Comparison of ENCODE assay signal across 19 cellular contexts in the genomic region with DNA sequence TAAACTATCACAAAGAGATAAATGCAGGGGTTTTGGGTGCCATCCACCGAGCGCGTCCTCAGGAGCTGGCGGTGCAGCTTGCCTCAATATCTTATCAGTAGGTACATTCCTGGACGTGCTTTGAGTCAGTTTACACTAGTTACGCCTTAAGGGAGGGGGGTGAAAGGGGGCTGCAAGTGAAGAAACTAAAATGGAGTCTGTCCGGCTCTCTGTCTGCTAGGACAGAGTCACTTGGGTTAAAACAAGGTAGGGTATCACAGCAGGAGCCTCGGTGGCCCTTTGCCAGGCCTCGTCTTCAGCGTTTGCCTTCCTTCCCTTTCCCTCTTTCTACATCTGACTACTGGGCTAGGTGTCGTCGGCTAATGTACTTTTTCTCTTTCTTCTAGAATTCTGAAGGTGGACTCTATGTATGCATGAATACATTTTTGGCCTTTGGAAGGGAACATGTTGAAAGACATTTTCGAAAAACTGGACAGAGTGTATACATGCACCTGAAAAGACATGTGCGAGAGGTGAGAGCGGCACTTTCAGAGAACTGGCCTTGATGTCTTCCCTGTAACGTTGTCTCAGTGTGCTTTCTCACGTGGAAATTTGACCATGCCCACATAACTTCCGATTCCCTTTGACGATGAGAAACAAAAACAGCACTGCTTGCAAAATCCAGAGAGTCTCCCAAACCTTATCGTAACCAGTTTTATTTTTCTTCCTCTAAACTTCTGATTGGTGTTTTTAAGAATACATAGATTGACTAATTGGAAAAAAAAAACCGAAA. TPM values are rescaled to one million over a fixed set of nuclear protein-coding genes. Genes with fewer than 3 reads are reported as not detected.
A peak's percentile ranks its signal among the peaks of the same experiment; 100 is the strongest.
DNase-seq lines count a peak whose midpoint lies in the region; ATAC-seq and TF ChIP-seq lines count a peak whose summit lies in the region.
"Had no signal": no experiment of that assay in that cellular context is flagged by ENCODE, and none has a peak within 500 bp of the region (broad histone marks: within the 10 kb centered on the region; RNA-seq: fewer than 3 reads in every experiment).

No MANE protein-coding gene starts in this region.

- peak overlapping the region; percentile 30 for H3K4me2 ChIP-seq in GM23248 (ENCODE audit: unreplicated experiment)

- H3K9me3 ChIP-seq in GM23248 (ENCODE audit: low read depth) = no peaks in the 10 kb centered on the region
- no peaks in the 10 kb centered on the region for H3K9me3 ChIP-seq in adipocyte (ENCODE audit: control insufficient read depth, low read length)
- no peaks in the 10 kb centered on the region for H3K9me3 ChIP-seq in ovary
- H3K9me3 ChIP-seq: HAP-1 had no signal

- H3K9me2 ChIP-seq in GM23248 (ENCODE audit: insufficient read depth) = no peaks in the 10 kb centered on the region

- H3K9ac ChIP-seq in GM23248 (no peak overlapping the region), adipocyte (ENCODE audit: low read length) (peak overlapping the region; percentile 6)

- H3K4me3 ChIP-seq in GM23248 (no peak overlapping the region), adipocyte (ENCODE audit: low read length) (peak overlapping the region; percentile 59), fibroblast of villous mesenchyme (ENCODE audit: low read depth, low read length) (peak overlapping the region; percentile 44), ovary (peak overlapping the region; percentile 13)
- H3K4me3 ChIP-seq: HAP-1 had no signal

- in situ Hi-C loops in GM23248 (cut with MboI) = no loop called here

- TF ChIP-seq CTCF in fibroblast of villous mesenchyme (IDR thresholded peaks at IDR 0.05; ENCODE audit: insufficient read depth, low read depth, low read length) (no peak), ovary (IDR thresholded peaks at IDR 0.05) (no peak)

- TF ChIP-seq EP300 in ovary (IDR thresholded peaks at IDR 0.05) = no peak

- no peak for ATAC-seq in GM21619 (IDR thresholded peaks at IDR 0.05; ENCODE audit: unreplicated experiment)

- intact Hi-C loops in ovary (cut with DNase I) = no loop called here

- H3K27me3 ChIP-seq in GM23248 (replicated peaks; ENCODE audit: insufficient read depth) (no peaks in the 10 kb centered on the region), adipocyte (replicated peaks; ENCODE audit: control insufficient read depth, insufficient read depth, low read length) (no peaks in the 10 kb centered on the region), ovary (no peaks in the 10 kb centered on the region)
- H3K27me3 ChIP-seq: dorsolateral prefrontal cortex had no signal

- H3K79me2 ChIP-seq in GM23248 (ENCODE audit: insufficient read depth) = peaks cover 46% of the 10 kb centered on the region

- H3F3A ChIP-seq in GM23248 (ENCODE audit: insufficient read depth) = no peaks in the 10 kb centered on the region

- DNase-seq in GM23248 = no peak
- no peak for DNase-seq in adipocyte (ENCODE audit: low read depth)
- peak; percentile 89 for DNase-seq in fibroblast of villous mesenchyme (ENCODE audit: low read depth)
- DNase-seq in ovary = peak; percentile 29 to 62 (median 45)
- DNase-seq in NCI-H1417 (lab: John Stamatoyannopoulos, UW) = no peak
- no peak for DNase-seq in activated CD8-positive, alpha-beta memory T cell treated with anti-CD3 and anti-CD28 coated beads, Interleukin-2, amount 50 U/mL, for 4 hours
- no peak for DNase-seq in SK-N-DZ (ENCODE audit: low spot score)
- DNase-seq: activated CD4-positive, alpha-beta T cell treated with anti-CD3 and anti-CD28 coated beads, Interleukin-2, amount 50 U/mL, for 48 hours; aorta; dorsolateral prefrontal cortex; Karpas-422; mesendoderm; NCI-H1436; NCI-H345; SHP77; small intestine; stimulated activated naive CD4-positive, alpha-beta T cell had no signal

- H3K4me1 ChIP-seq in GM23248 (ENCODE audit: insufficient read depth) (0 out of 2 replicates have a peak, but pooled peaks cover 8% of the 10 kb centered on the region), adipocyte (ENCODE audit: control insufficient read depth, insufficient read depth, low read length) (peaks cover 39% of the 10 kb centered on the region), ovary (ENCODE audit: insufficient read depth) (peaks cover 12% of the 10 kb centered on the region)

- TF ChIP-seq POLR2A in ovary (IDR thresholded peaks at IDR 0.05) = no peak

- 85 to 86% methylated on average over 21 of the region's 21 CpGs for WGBS in GM23248 (ENCODE audit: low coverage in 1 of 2, low lambda C conversion rate in 2 of 2, missing lambda C conversion rate in 2 of 2), 2 experiments
- WGBS in ovary, 3 donors = 6 to 21% (median 9%) methylated on average over 21 of the region's 21 CpGs

- no peaks in the 10 kb centered on the region for H3K36me3 ChIP-seq in GM23248 (ENCODE audit: low read depth)
- H3K36me3 ChIP-seq in adipocyte (ENCODE audit: control insufficient read depth, insufficient read depth, low read length, severe bottlenecking) = no peaks in the 10 kb centered on the region
- H3K36me3 ChIP-seq in ovary = no peaks in the 10 kb centered on the region

- no peaks in the 10 kb centered on the region for H4K20me1 ChIP-seq in GM23248 (ENCODE audit: insufficient read depth)

- peak overlapping the region; percentile 39; the same call in 1 of the 2 replicates for H2AFZ ChIP-seq in GM23248

- H3K27ac ChIP-seq in GM23248 (no peak overlapping the region), ovary (peak overlapping the region; percentile 57 to 79)
- H3K27ac ChIP-seq: dorsolateral prefrontal cortex had no signal

RNA-seq across cellular contexts. Expression of a gene that starts 28.8 kb away (rescaled TPM):
- total RNA-seq in GM23248 (2014; rRNA removed; shearing (Covaris generic)) = 4.6 and 8.2 TPM in 2 replicates
- 6.0 and 9.2 TPM in 2 replicates for polyA plus RNA-seq in GM23248 (2016; fragmentation: Nextera tagmentation; extraction: Ambion mirVana)
- 7.8 and 11.9 TPM in 2 replicates for total RNA-seq in fibroblast of villous mesenchyme
- 10 to 100 TPM; 13.1 to 26.3 (median 19.9) TPM for total RNA-seq in ovary
- polyA plus RNA-seq in ovary = 10 to 100 TPM in 1 of 2 donors, 1 to 10 TPM in 1; 7.0 to 17.5 TPM
- polyA plus RNA-seq in SK-N-DZ (2014; cell fraction: cytosol; rRNA removed) = 7.7 and 9.1 TPM in 2 replicates
- polyA plus RNA-seq in SK-N-DZ (2014; cell fraction: nucleus; rRNA removed) = 5.5 and 9.1 TPM in 2 replicates

Comparison
In these comparisons a context has a peak if more than half of its experiments do, and no peak if none do; other contexts are left out.
1. DNase-seq: peak in fibroblast of villous mesenchyme (single experiment) and ovary (5 of 5); none in GM23248 (single experiment), adipocyte (single experiment), NCI-H1417 (0 of 3), activated CD8-positive, alpha-beta memory T cell treated with anti-CD3 and anti-CD28 coated beads, Interleukin-2, amount 50 U/mL, for 4 hours (single experiment) and SK-N-DZ (single experiment).